1 cellular context compared by ENCODE assay signal in the genomic region with DNA sequence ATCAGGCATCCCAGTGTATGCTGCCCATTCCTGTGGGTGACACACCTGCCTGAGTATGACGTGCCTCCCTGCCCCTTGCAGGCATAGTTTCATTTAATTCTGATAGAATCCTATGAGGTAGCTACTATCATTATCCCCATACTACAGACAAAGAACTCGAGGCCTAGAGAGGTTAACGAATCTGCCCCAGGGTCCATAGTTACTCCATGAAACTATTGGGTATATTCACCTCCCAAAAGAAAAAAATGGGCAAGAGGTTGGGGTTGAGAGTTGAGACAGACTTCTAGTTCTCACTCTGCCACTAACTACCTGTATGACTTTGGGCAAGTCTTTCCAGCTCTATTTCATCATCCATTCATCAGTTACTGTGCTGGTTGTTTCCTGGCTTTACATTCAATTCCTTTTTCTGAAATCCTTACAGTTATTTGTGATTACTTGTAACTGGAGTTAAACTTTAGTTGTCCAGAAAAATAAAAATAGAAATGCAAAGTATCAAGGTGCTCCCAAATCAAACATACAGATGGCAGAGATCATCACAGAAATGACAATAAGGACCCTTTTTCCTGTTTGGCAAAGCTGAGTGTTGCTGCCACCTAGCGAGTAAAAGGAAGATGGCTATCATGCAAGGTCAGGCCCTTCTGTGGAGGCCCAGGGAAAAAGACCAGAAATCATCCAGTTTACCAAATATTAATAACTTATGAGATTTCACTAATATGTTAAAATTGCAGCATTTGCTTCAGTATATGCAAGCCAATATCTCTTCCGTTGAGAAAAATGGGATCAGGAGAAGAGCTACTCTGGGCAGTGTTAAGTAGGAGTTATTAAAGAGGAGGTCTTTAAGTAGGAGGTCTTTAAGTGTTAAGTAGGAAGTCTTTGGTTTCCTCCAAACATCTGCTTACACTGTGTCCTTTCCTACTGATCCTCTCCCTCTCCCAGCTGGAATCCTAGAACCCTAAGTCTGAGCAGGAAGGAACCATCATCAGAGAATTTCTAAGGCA.
TF ChIP-seq lines count a peak whose summit lies in the region.

No MANE protein-coding gene starts in this region.

TF ChIP-seq in GM12878, 131 proteins besides CTCF, POLR2A, EP300 and RAD21:
- TF ChIP-seq, protein P1, sequence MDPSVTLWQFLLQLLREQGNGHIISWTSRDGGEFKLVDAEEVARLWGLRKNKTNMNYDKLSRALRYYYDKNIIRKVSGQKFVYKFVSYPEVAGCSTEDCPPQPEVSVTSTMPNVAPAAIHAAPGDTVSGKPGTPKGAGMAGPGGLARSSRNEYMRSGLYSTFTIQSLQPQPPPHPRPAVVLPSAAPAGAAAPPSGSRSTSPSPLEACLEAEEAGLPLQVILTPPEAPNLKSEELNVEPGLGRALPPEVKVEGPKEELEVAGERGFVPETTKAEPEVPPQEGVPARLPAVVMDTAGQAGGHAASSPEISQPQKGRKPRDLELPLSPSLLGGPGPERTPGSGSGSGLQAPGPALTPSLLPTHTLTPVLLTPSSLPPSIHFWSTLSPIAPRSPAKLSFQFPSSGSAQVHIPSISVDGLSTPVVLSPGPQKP (IDR thresholded peaks at IDR 0.05; ENCODE audit: low read depth, low read length) = no peak
- TF ChIP-seq YY1 (IDR thresholded peaks at IDR 0.05; ENCODE audit: low read depth, low read length) = 0 out of 2 replicates have a peak, but pooled peaks have one; percentile 15
- TF ChIP-seq ZNF622 (IDR thresholded peaks at IDR 0.05) = no peak
- TF ChIP-seq POLR2AphosphoS2 (IDR thresholded peaks at IDR 0.05; ENCODE audit: low read depth, low read length) = no peak
- no peak for TF ChIP-seq DPF2 (IDR thresholded peaks at IDR 0.05)
- TF ChIP-seq FOXK2 (IDR thresholded peaks at IDR 0.05) = no peak
- TF ChIP-seq SMC3 (IDR thresholded peaks at IDR 0.05; ENCODE audit: borderline replicate concordance, low read length) = peak; percentile 69
- TF ChIP-seq, protein P2, sequence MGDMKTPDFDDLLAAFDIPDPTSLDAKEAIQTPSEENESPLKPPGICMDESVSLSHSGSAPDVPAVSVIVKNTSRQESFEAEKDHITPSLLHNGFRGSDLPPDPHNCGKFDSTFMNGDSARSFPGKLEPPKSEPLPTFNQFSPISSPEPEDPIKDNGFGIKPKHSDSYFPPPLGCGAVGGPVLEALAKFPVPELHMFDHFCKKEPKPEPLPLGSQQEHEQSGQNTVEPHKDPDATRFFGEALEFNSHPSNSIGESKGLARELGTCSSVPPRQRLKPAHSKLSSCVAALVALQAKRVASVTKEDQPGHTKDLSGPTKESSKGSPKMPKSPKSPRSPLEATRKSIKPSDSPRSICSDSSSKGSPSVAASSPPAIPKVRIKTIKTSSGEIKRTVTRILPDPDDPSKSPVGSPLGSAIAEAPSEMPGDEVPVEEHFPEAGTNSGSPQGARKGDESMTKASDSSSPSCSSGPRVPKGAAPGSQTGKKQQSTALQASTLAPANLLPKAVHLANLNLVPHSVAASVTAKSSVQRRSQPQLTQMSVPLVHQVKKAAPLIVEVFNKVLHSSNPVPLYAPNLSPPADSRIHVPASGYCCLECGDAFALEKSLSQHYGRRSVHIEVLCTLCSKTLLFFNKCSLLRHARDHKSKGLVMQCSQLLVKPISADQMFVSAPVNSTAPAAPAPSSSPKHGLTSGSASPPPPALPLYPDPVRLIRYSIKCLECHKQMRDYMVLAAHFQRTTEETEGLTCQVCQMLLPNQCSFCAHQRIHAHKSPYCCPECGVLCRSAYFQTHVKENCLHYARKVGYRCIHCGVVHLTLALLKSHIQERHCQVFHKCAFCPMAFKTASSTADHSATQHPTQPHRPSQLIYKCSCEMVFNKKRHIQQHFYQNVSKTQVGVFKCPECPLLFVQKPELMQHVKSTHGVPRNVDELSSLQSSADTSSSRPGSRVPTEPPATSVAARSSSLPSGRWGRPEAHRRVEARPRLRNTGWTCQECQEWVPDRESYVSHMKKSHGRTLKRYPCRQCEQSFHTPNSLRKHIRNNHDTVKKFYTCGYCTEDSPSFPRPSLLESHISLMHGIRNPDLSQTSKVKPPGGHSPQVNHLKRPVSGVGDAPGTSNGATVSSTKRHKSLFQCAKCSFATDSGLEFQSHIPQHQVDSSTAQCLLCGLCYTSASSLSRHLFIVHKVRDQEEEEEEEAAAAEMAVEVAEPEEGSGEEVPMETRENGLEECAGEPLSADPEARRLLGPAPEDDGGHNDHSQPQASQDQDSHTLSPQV (IDR thresholded peaks at IDR 0.05) = no peak
- no peak for TF ChIP-seq WRNIP1 (IDR thresholded peaks at IDR 0.05; ENCODE audit: borderline replicate concordance, low read depth, low read length)
TF ChIP-seq in GM12878: peak in this region for 2.
